ENCODE assay signal across 23 cellular contexts in the genomic region with DNA sequence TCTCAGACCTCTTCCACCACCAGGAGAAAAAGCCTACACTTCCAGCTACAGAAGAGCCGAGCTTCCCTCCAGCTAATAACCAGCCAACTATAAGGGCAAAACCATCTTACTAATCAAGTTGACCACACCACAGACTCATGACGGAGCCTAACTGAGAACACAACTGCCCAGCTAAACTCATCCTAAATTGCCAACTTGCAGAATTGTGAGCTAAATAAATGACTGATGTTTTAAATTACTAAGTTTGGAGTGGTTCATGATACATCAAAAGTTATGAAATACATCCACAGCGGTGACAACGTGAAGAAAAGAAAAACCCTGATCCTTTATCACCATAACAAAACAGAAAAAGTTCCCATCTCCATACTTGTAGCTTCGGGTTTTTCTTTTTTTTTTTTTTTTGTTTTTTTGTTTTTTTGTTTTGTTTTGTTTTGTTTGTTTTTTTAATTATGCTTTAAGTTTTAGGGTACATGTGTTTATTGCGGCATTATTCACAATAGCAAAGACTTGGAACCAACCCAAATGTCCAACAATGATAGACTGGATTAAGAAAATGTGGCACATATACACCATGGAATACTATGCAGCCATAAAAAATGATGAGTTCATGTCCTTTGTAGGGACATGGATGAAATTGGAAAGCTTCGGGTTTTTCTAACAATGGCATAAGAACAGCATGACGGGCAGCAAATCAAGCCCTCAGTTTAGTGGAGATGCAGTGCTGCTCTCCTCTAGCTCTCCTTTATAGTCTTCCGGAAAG.
"Had no signal": no experiment of that assay in that cellular context is flagged by ENCODE, and none has a peak within 500 bp of the region (broad histone marks: within the 10 kb centered on the region; RNA-seq: fewer than 3 reads in every experiment).

No MANE protein-coding gene starts in this region.

- H3K4me3 Mint-ChIP-seq: immature natural killer cell; memory B cell; natural killer cell treated with Interleukin-12 subunit alpha and Interleukin-12 subunit beta and Interleukin-15 and Interleukin-18, amount 100 ng/mL, for 72 hours; neural crest cell; stimulated activated effector memory CD8-positive, alpha-beta T cell treated with anti-CD3 and anti-CD28 coated beads, Interleukin-12 subunit alpha, Interleukin-12 subunit beta, amount 100 ng/mL, for 72 hours; type B pancreatic cell had no signal

- H3K79me2 ChIP-seq: parathyroid adenoma had no signal

- H3K36me3 Mint-ChIP-seq: natural killer cell treated with Interleukin-12 subunit alpha and Interleukin-12 subunit beta and Interleukin-15 and Interleukin-18, amount 100 ng/mL, for 72 hours; stimulated activated effector memory CD8-positive, alpha-beta T cell treated with anti-CD3 and anti-CD28 coated beads, Interleukin-12 subunit alpha, Interleukin-12 subunit beta, amount 100 ng/mL, for 72 hours; type B pancreatic cell had no signal

- H3K9ac ChIP-seq: parathyroid adenoma had no signal

- H3K4me1 Mint-ChIP-seq: immature natural killer cell; memory B cell; stimulated activated effector memory CD8-positive, alpha-beta T cell treated with anti-CD3 and anti-CD28 coated beads, Interleukin-12 subunit alpha, Interleukin-12 subunit beta, amount 100 ng/mL, for 72 hours had no signal

- H3K27me3 ChIP-seq: dorsolateral prefrontal cortex, right atrium auricular region, sigmoid colon, testis, tibial artery had no signal

- H3K27ac Mint-ChIP-seq: immature natural killer cell; memory B cell; natural killer cell treated with Interleukin-12 subunit alpha and Interleukin-12 subunit beta and Interleukin-15 and Interleukin-18, amount 100 ng/mL, for 72 hours; stimulated activated effector memory CD8-positive, alpha-beta T cell treated with anti-CD3 and anti-CD28 coated beads, Interleukin-12 subunit alpha, Interleukin-12 subunit beta, amount 100 ng/mL, for 72 hours; type B pancreatic cell had no signal

- H3K4me3 ChIP-seq: dorsolateral prefrontal cortex, lung, prostate gland, right atrium auricular region, sigmoid colon, testis, tibial artery had no signal

- DNase-seq: dorsolateral prefrontal cortex; effector CD4-positive, alpha-beta T cell; hypothalamus; immature natural killer cell; sigmoid colon; stimulated activated CD4-positive, alpha-beta T cell treated with anti-CD3 and anti-CD28 coated beads, Interleukin-2, amount 100 ng/mL, for 24 hours; stimulated activated CD4-positive, alpha-beta T cell treated with anti-CD3 and anti-CD28 coated beads, Interleukin-4, amount 100 ng/mL, for 24 hours; stimulated activated naive CD4-positive, alpha-beta T cell treated with Interleukin-2 at 50 U/mL for 16 hours; substantia nigra; testis; tibial artery had no signal

- H3K4me1 ChIP-seq: parathyroid adenoma, prostate gland, right atrium auricular region, sigmoid colon, testis, tibial artery had no signal

- H3K9me3 Mint-ChIP-seq: memory B cell; natural killer cell treated with Interleukin-12 subunit alpha and Interleukin-12 subunit beta and Interleukin-15 and Interleukin-18, amount 100 ng/mL, for 72 hours; type B pancreatic cell had no signal

- H2AFZ ChIP-seq: parathyroid adenoma had no signal

- FAIRE-seq: colon, frontal cortex, keratinocyte had no signal

- H3K9me3 ChIP-seq: prostate gland, right atrium auricular region, sigmoid colon, testis, tibial artery had no signal

- H3K36me3 ChIP-seq: prostate gland, right atrium auricular region, sigmoid colon, tibial artery had no signal

- H3K27ac ChIP-seq: dorsolateral prefrontal cortex, parathyroid adenoma, prostate gland, right atrium auricular region, sigmoid colon, testis, tibial artery had no signal

- H3K27me3 Mint-ChIP-seq: memory B cell; natural killer cell treated with Interleukin-12 subunit alpha and Interleukin-12 subunit beta and Interleukin-15 and Interleukin-18, amount 100 ng/mL, for 72 hours; type B pancreatic cell had no signal
